8 cellular contexts compared by ENCODE assay signal in the genomic region with DNA sequence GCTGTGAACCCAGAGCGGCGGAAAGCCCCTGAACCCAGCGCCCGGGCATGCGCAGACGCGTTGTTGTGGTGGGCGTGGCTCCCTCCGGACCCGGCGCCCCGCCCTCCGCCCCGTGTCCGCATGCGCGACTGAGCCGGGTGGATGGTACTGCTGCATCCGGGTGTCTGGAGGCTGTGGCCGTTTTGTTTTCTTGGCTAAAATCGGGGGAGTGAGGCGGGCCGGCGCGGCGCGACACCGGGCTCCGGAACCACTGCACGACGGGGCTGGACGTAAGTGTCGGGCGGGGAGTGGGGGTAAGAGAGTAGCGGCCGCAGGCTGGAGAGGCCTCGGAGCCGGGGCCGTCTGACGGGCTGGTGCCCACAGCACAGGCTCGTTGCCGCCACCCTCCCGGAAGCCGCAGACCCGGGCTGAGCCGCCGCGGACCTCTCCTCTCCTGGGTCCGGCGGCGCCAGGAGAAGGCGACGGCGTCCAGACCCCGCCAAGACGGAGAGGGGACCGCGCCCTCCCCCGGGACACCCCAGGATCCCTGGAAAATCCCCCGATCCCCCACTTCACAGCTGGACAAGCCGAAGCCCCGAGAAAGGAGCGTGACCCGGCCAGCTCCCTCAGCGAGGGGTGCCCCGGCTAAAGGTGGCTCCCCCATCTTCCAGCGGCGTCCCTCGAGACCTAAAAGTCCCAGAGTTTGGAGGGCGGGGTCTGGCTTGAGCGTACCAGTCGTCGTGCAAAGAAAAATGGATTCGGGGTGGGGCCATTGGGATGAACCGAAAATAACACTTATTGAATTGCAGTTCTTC. TPM values are rescaled to one million over a fixed set of nuclear protein-coding genes. Genes with fewer than 3 reads are reported as not detected.
DNase-seq lines count a peak whose midpoint lies in the region; ATAC-seq and TF ChIP-seq lines count a peak whose summit lies in the region.

A gene (plus strand): TSS at position 147 of the 794 bp plus-strand sequence. CDS start 2,153 bp downstream, outside the sequence.

- peak within 1 kb of the TSS; percentile 87 to 99 (median 97) for H3K27ac ChIP-seq in heart right ventricle

- intact Hi-C loops in heart right ventricle (cut with DNase I): loop anchor here in 1 of 10 donors (5.0 kb wide), 1 partner anchor 91 kb away; a partner anchor contains a TSS

- H3K36me3 Mint-ChIP-seq in T-helper 17 cell (ENCODE audit: low read depth): no peaks in the 10 kb centered on the region
- peaks cover 1% of the 10 kb centered on the region for H3K36me3 Mint-ChIP-seq in progenitor cell of endocrine pancreas (ENCODE audit: insufficient read depth)

- H3K4me3 Mint-ChIP-seq in T-helper 17 cell: peak within 1 kb of the TSS; percentile 95
- peak within 1 kb of the TSS; percentile 90 for H3K4me3 Mint-ChIP-seq in progenitor cell of endocrine pancreas (ENCODE audit: low read depth)

- no peaks in the 10 kb centered on the region for H3K27me3 Mint-ChIP-seq in T-helper 17 cell
- H3K27me3 Mint-ChIP-seq in progenitor cell of endocrine pancreas: no peaks in the 10 kb centered on the region

- H3K36me3 ChIP-seq in heart right ventricle: peaks cover 0 to 19% (median 4%) of the 10 kb centered on the region in 9 donors

- ATAC-seq in HG02798 (IDR thresholded peaks at IDR 0.05; ENCODE audit: poor library complexity, unreplicated experiment) (peak; percentile 72), T-helper 17 cell (peak; percentile 76), heart right ventricle (peak; percentile 97 to 99 (median 98))

- H3K4me1 Mint-ChIP-seq in T-helper 17 cell (peaks cover 24% of the 10 kb centered on the region), progenitor cell of endocrine pancreas (ENCODE audit: low read depth) (peaks cover 12% of the 10 kb centered on the region)

- TF ChIP-seq CTCF in GM13977 (IDR thresholded peaks at IDR 0.05; ENCODE audit: extremely low read depth, insufficient read depth, missing control alignments): no peak
- TF ChIP-seq CTCF in heart right ventricle (IDR thresholded peaks at IDR 0.05): no peak
- no peak for TF ChIP-seq CTCF in progenitor cell of endocrine pancreas (IDR thresholded peaks at IDR 0.05; ENCODE audit: unreplicated experiment)

- in situ Hi-C loops in GM13977 (cut with MboI; ENCODE audit: low pct_unique_long_range_greater_than_20kb, low sequenced_read_pairs, unreplicated experiment): no loop called here

- DNase-seq in GM13977 (ENCODE audit: low spot score) (peak; percentile 92), NCI-H146 (lab: John Stamatoyannopoulos, UW) (peak; percentile 83), T-helper 17 cell (peak; percentile 82 to 92 (median 86)), amniotic stem cell (lab: John Stamatoyannopoulos, UW) (peak; percentile 57), heart right ventricle (peak; percentile 92), progenitor cell of endocrine pancreas (ENCODE audit: low spot score, unreplicated experiment) (peak; percentile 88), ureter (ENCODE audit: low spot score) (peak; percentile 92)

- 1% methylated on average over 51 to 67 of the region's 75 CpGs for WGBS in heart right ventricle, 2 donors

- no peaks in the 10 kb centered on the region for H3K9me3 ChIP-seq in T-helper 17 cell (ENCODE audit: control insufficient read depth, low read length, poor library complexity, severe bottlenecking)
- no peaks in the 10 kb centered on the region for H3K9me3 ChIP-seq in heart right ventricle

- H3K27ac Mint-ChIP-seq in T-helper 17 cell: peak within 1 kb of the TSS; percentile 95
- H3K27ac Mint-ChIP-seq in progenitor cell of endocrine pancreas: peak within 1 kb of the TSS; percentile 95

- no peaks in the 10 kb centered on the region for H3K9me3 Mint-ChIP-seq in progenitor cell of endocrine pancreas (ENCODE audit: low read depth)

- no peaks in the 10 kb centered on the region for H3K27me3 ChIP-seq in heart right ventricle

- H3K4me3 ChIP-seq in heart right ventricle: peak within 1 kb of the TSS; percentile 71 to 98 (median 90)

- H3K4me1 ChIP-seq in heart right ventricle: peaks cover 3 to 46% (median 26%) of the 10 kb centered on the region in 9 donors

RNA-seq across cellular contexts. Expression of the gene that starts here (rescaled TPM):
- total RNA-seq in T-helper 17 cell (100 to 1,000 TPM in 1 of 2 donors, 10 to 100 TPM in 1; 99.8 to 144 TPM), heart right ventricle (100 to 1,000 TPM in 1 of 10 donors, 10 to 100 TPM in 9; 69.2 to 128 (median 88.8) TPM), progenitor cell of endocrine pancreas (72.5 and 73.2 TPM in 2 replicates), ureter (71.4 TPM)
- 100 to 1,000 TPM in 1 of 2 donors, 10 to 100 TPM in 1; 84.3 to 102 TPM for polyA plus RNA-seq in heart right ventricle

Comparison
In these comparisons a context has a peak if more than half of its experiments do, and no peak if none do; other contexts are left out.
1. Peak in every context shown above with its lines: DNase-seq, ATAC-seq, H3K4me3 ChIP-seq and H3K27ac ChIP-seq.